8 cellular contexts compared by ENCODE assay signal in genomic region chr4:2261110-2261852, GRCh38. TPM values are rescaled to one million over a fixed set of nuclear protein-coding genes. Genes with fewer than 3 reads are reported as not detected.
DNase-seq lines count a peak whose midpoint lies in the region; ATAC-seq and TF ChIP-seq lines count a peak whose summit lies in the region.

No MANE protein-coding gene starts in this region.

- H3K9me3 ChIP-seq in WERI-Rb-1 (ENCODE audit: severe bottlenecking) (no peaks in the 10 kb centered on the region), left lung (no peaks in the 10 kb centered on the region)

- peak overlapping the region; percentile 91 for H3K27ac ChIP-seq in WERI-Rb-1
- H3K27ac ChIP-seq in cingulate gyrus (ENCODE audit: low read depth, low read length) = peak overlapping the region; percentile 87
- H3K27ac ChIP-seq in left lung = peak overlapping the region; percentile 83 to 94

- ATAC-seq in HG03342 (IDR thresholded peaks at IDR 0.05; ENCODE audit: unreplicated experiment) (peak; percentile 23), left lung (peak; percentile 23)

- H3K4me1 ChIP-seq in left lung = peaks cover 45 to 61% of the 10 kb centered on the region in 2 donors

- H3K4me3 ChIP-seq in WERI-Rb-1 (ENCODE audit: low read depth, low read length) (peak overlapping the region; percentile 69), left lung (peak overlapping the region; percentile 89 to 93)

- DNase-seq in NCI-H2029 (lab: John Stamatoyannopoulos, UW) (peak; percentile 20), NCI-H2029 treated with DMSO at 0.1 percent for 48 hours (lab: John Stamatoyannopoulos, UW) (no peak), WERI-Rb-1 (peak; percentile 28), left lung (peak; percentile 65 to 94), DMS79 treated with DMSO at 0.1 percent for 48 hours (lab: John Stamatoyannopoulos, UW) (no peak)
- peak in 2 of 3 donors; percentile 22 to 33 for DNase-seq in stimulated activated CD4-positive, alpha-beta T cell treated with anti-CD3 and anti-CD28 coated beads, TNF-alpha, amount 100 ng/mL, for 1 hour (ENCODE audit: low read depth in 3 of 3, low spot score in 1 of 3)

- H3K36me3 ChIP-seq in WERI-Rb-1 (peaks cover 41% of the 10 kb centered on the region), left lung (peaks cover 0 to 19% of the 10 kb centered on the region in 2 donors)

- H3K27me3 ChIP-seq in WERI-Rb-1 (ENCODE audit: insufficient read depth, low read depth, severe bottlenecking) (no peaks in the 10 kb centered on the region), left lung (no peaks in the 10 kb centered on the region)

- TF ChIP-seq CTCF in WERI-Rb-1 (IDR thresholded peaks at IDR 0.05; ENCODE audit: low read depth, low read length) (no peak), left lung (IDR thresholded peaks at IDR 0.05) (no peak)

- intact Hi-C loops in left lung (cut with DNase I) = no loop called here

RNA-seq across cellular contexts. Expression of gene MXD4, which starts 0.6 kb away (rescaled TPM):
- total RNA-seq in left lung = 10 to 100 TPM; 52.4 to 84.6 TPM

RNA-seq across cellular contexts. Expression of gene HAUS3, which starts 19.4 kb away (rescaled TPM):
- total RNA-seq in left lung = 10 to 100 TPM in 1 of 2 donors, 1 to 10 TPM in 1; 9.7 to 13.3 TPM

RNA-seq across cellular contexts. Expression of gene POLN, which starts 19.4 kb away (rescaled TPM):
- 1 to 10 TPM; 3.3 to 3.6 TPM for total RNA-seq in left lung

Comparison
In these comparisons a context has a peak if more than half of its experiments do, and no peak if none do; other contexts are left out.
1. DNase-seq: peak in NCI-H2029 (single experiment), WERI-Rb-1 (single experiment), left lung (2 of 2) and stimulated activated CD4-positive, alpha-beta T cell treated with anti-CD3 and anti-CD28 coated beads, TNF-alpha, amount 100 ng/mL, for 1 hour (2 of 3); none in NCI-H2029 treated with DMSO at 0.1 percent for 48 hours (single experiment) and DMS79 treated with DMSO at 0.1 percent for 48 hours (single experiment).
2. Peak in every context shown above with its lines, with median percentiles within 50 percentile points of each other: H3K27ac ChIP-seq.